In the genomic region with DNA sequence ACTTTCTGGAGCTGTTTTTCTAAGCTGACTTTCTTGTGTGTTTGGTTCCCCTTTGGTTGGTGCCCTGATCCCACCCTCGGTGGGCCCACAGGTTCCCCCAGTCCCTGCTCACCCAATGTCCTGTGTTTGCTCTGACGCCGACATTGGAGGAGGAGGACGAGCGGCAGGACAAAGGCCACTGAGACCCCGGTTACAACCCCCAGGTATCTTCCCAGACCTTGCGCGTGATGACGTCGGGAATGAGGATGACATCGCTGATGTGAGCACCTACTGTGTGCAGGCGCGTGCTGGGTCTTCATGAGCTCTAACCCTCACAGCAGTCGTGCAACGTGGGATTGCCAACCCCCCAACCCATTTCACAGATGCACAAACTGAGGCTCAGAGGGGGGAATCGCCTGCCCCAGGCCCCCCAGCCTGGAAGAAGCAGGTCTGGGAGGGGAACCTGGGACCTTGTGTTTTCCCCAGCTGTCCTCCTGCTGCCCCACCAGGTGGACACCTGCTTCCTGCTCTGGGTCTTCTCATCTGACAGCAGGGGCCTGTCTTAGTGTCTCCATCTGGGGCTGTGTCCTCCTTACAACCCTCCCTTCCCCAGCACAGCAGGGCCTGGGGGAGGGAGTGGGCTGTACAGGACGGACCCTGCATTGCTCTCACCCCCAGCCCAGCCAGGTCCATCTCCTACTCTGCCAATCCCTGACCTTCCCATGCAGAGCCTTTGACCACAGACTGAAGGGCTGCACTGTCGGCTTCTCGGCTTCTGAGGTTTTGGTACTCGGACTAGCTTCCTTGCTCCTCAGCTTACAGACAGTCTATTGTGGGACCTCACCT, we compare ENCODE assay signal across 13 cellular contexts. TPM values are rescaled to one million over a fixed set of nuclear protein-coding genes. Genes with fewer than 3 reads are reported as not detected.
DNase-seq lines count a peak whose midpoint lies in the region; ATAC-seq and TF ChIP-seq lines count a peak whose summit lies in the region.
"Had no signal": no experiment of that assay in that cellular context is flagged by ENCODE, and none has a peak within 500 bp of the region (broad histone marks: within the 10 kb centered on the region; RNA-seq: fewer than 3 reads in every experiment).

No MANE protein-coding gene starts in this region.

- TF ChIP-seq POLR2A in right lobe of liver (IDR thresholded peaks at IDR 0.05) (no peak), suprapubic skin (IDR thresholded peaks at IDR 0.05) (no peak)

- H3K9me3 ChIP-seq in right lobe of liver (no peaks in the 10 kb centered on the region), suprapubic skin (no peaks in the 10 kb centered on the region)
- H3K9me3 ChIP-seq: transverse colon had no signal

- 51% methylated on average over 10 of the region's 20 CpGs for WGBS in right lobe of liver (ENCODE audit: insufficient coverage, low coverage, low lambda C conversion rate, missing lambda C conversion rate)
- WGBS in suprapubic skin, result 84% methylated on average over 19 of the region's 20 CpGs

- H3K27me3 ChIP-seq in right lobe of liver (no peaks in the 10 kb centered on the region), suprapubic skin (peaks cover 14% of the 10 kb centered on the region)
- H3K27me3 ChIP-seq: cardiac muscle cell had no signal

- H3K9me3 Mint-ChIP-seq in activated naive CD4-positive, alpha-beta T cell treated with anti-CD3 and anti-CD28 coated beads, Interleukin-2, amount 50 U/mL, for 24 hours, result no peaks in the 10 kb centered on the region
- H3K9me3 Mint-ChIP-seq in activated T-helper 17 cell treated with anti-CD3 and anti-CD28 coated beads, Interleukin-2, amount 50 U/mL, for 72 hours, result no peaks in the 10 kb centered on the region

- H3K27ac Mint-ChIP-seq in activated naive CD4-positive, alpha-beta T cell treated with anti-CD3 and anti-CD28 coated beads, Interleukin-2, amount 50 U/mL, for 24 hours, result no peak overlapping the region
- H3K27ac Mint-ChIP-seq in activated T-helper 17 cell treated with anti-CD3 and anti-CD28 coated beads, Interleukin-2, amount 50 U/mL, for 72 hours, result peak overlapping the region; percentile 40

- DNase-seq in activated naive CD4-positive, alpha-beta T cell treated with anti-CD3 and anti-CD28 coated beads, Interleukin-2, amount 50 U/mL, for 16 hours, result no peak
- DNase-seq in right lobe of liver (peak in 1 of 3 donors; percentile 44), suprapubic skin (ENCODE audit: low spot score in 2 of 2) (peak; percentile 49 to 62)
- DNase-seq: activated CD4-positive, alpha-beta T cell treated with anti-CD3 and anti-CD28 coated beads for 1 hour had no signal

- ATAC-seq in activated T-helper 17 cell treated with anti-CD3 and anti-CD28 coated beads, Interleukin-2, amount 50 U/mL, for 72 hours (replicated peaks), result no peak
- ATAC-seq in right lobe of liver (peak; percentile 10 to 23 (median 20)), HG03108 (IDR thresholded peaks at IDR 0.05; ENCODE audit: unreplicated experiment) (no peak), GM18907 (IDR thresholded peaks at IDR 0.05; ENCODE audit: unreplicated experiment) (no peak), HG02885 (IDR thresholded peaks at IDR 0.05; ENCODE audit: poor library complexity, unreplicated experiment) (no peak)

- no peaks in the 10 kb centered on the region for H3K36me3 Mint-ChIP-seq in activated naive CD4-positive, alpha-beta T cell treated with anti-CD3 and anti-CD28 coated beads, Interleukin-2, amount 50 U/mL, for 24 hours
- no peaks in the 10 kb centered on the region for H3K36me3 Mint-ChIP-seq in activated T-helper 17 cell treated with anti-CD3 and anti-CD28 coated beads, Interleukin-2, amount 50 U/mL, for 72 hours (ENCODE audit: low read depth)

- TF ChIP-seq CTCF in right lobe of liver (IDR thresholded peaks at IDR 0.05) (no peak), suprapubic skin (IDR thresholded peaks at IDR 0.05) (no peak)

- peak overlapping the region in 2 of 3 donors; percentile 50 to 67 for H3K27ac ChIP-seq in right lobe of liver
- H3K27ac ChIP-seq in suprapubic skin, result no peak overlapping the region
- H3K27ac ChIP-seq: cardiac muscle cell had no signal

- H3K4me1 Mint-ChIP-seq in activated naive CD4-positive, alpha-beta T cell treated with anti-CD3 and anti-CD28 coated beads, Interleukin-2, amount 50 U/mL, for 24 hours, result peaks cover 13% of the 10 kb centered on the region
- H3K4me1 Mint-ChIP-seq in activated T-helper 17 cell treated with anti-CD3 and anti-CD28 coated beads, Interleukin-2, amount 50 U/mL, for 72 hours, result peaks cover 7% of the 10 kb centered on the region

- no peak for TF ChIP-seq EP300 in suprapubic skin (IDR thresholded peaks at IDR 0.05)

- H3K4me3 Mint-ChIP-seq in activated naive CD4-positive, alpha-beta T cell treated with anti-CD3 and anti-CD28 coated beads, Interleukin-2, amount 50 U/mL, for 24 hours, result peak overlapping the region; percentile 12
- peak overlapping the region; percentile 53 for H3K4me3 Mint-ChIP-seq in activated T-helper 17 cell treated with anti-CD3 and anti-CD28 coated beads, Interleukin-2, amount 50 U/mL, for 72 hours

- peaks cover 5% of the 10 kb centered on the region for H3K27me3 Mint-ChIP-seq in activated naive CD4-positive, alpha-beta T cell treated with anti-CD3 and anti-CD28 coated beads, Interleukin-2, amount 50 U/mL, for 24 hours
- H3K27me3 Mint-ChIP-seq in activated T-helper 17 cell treated with anti-CD3 and anti-CD28 coated beads, Interleukin-2, amount 50 U/mL, for 72 hours, result no peaks in the 10 kb centered on the region

- no peak overlapping the region for H3K4me3 ChIP-seq in right lobe of liver
- H3K4me3 ChIP-seq in suprapubic skin, result no peak overlapping the region
- H3K4me3 ChIP-seq: cardiac muscle cell, transverse colon had no signal

- H3K4me1 ChIP-seq in right lobe of liver (no peaks in the 10 kb centered on the region), suprapubic skin (peaks cover 3% of the 10 kb centered on the region)
- H3K4me1 ChIP-seq: transverse colon had no signal

- H3K36me3 ChIP-seq in right lobe of liver (no peaks in the 10 kb centered on the region), suprapubic skin (no peaks in the 10 kb centered on the region)
- H3K36me3 ChIP-seq: cardiac muscle cell, transverse colon had no signal

- intact Hi-C loops in right lobe of liver (cut with DNase I), result no loop called here

RNA-seq across cellular contexts. Expression of a gene that starts 4.7 kb away (rescaled TPM):
- total RNA-seq in activated T-helper 17 cell treated with anti-CD3 and anti-CD28 coated beads, Interleukin-2, amount 50 U/mL, for 72 hours, result under 1 TPM; 0.19 to 0.39 TPM
- total RNA-seq in right lobe of liver, result 1 to 10 TPM in 3 of 6 experiments, under 1 TPM in 3; 0.61 to 4.9 (median 0.98) TPM
- under 1 TPM in 1 of 4 donors, not detected in 3; 0.51 TPM for total RNA-seq in suprapubic skin
- total RNA-seq: epithelial cell of proximal tubule, occipital lobe had no signal

RNA-seq across cellular contexts. Expression of a gene that starts 9.8 kb away (rescaled TPM):
- not detected for total RNA-seq in activated T-helper 17 cell treated with anti-CD3 and anti-CD28 coated beads, Interleukin-2, amount 50 U/mL, for 72 hours
- 10 to 100 TPM in 2 of 6 experiments, 1 to 10 TPM in 4; 2.7 to 19.7 (median 8.4) TPM for total RNA-seq in right lobe of liver
- 1 to 10 TPM in 2 of 4 donors, under 1 TPM in 2; 0.68 to 3.4 (median 2.0) TPM for total RNA-seq in suprapubic skin
- total RNA-seq: cardiac muscle cell, epithelial cell of proximal tubule had no signal

RNA-seq across cellular contexts. Expression of a gene that starts 24.5 kb away (rescaled TPM):
- 1 to 10 TPM in 1 of 2 donors, under 1 TPM in 1; 0.85 to 1.8 TPM for total RNA-seq in activated T-helper 17 cell treated with anti-CD3 and anti-CD28 coated beads, Interleukin-2, amount 50 U/mL, for 72 hours
- total RNA-seq in right lobe of liver, result 1 to 10 TPM; 1.3 to 8.7 (median 6.2) TPM
- 1 to 10 TPM in 3 of 4 donors, under 1 TPM in 1; 0.34 to 5.7 (median 2.9) TPM for total RNA-seq in suprapubic skin
- total RNA-seq: epithelial cell of proximal tubule, occipital lobe had no signal

RNA-seq across cellular contexts. Expression of a gene that starts 33.6 kb away (rescaled TPM):
- total RNA-seq in activated T-helper 17 cell treated with anti-CD3 and anti-CD28 coated beads, Interleukin-2, amount 50 U/mL, for 72 hours, result not detected
- total RNA-seq in right lobe of liver (1 to 10 TPM; 1.6 to 9.8 (median 3.0) TPM), suprapubic skin (under 1 TPM in 3 of 4 donors, not detected in 1; 0.38 to 0.80 (median 0.64) TPM)
- total RNA-seq: cardiac muscle cell, epithelial cell of proximal tubule, occipital lobe had no signal

RNA-seq across cellular contexts. Expression of a gene that starts 46.7 kb away (rescaled TPM):
- total RNA-seq in activated T-helper 17 cell treated with anti-CD3 and anti-CD28 coated beads, Interleukin-2, amount 50 U/mL, for 72 hours, result 1,000 to 10,000 TPM; 1,453 to 1,547 TPM
- total RNA-seq in right lobe of liver (100 to 1,000 TPM; 399 to 706 (median 486) TPM), suprapubic skin (1,000 to 10,000 TPM; 1,403 to 3,061 (median 2,817) TPM)

Comparison
In these comparisons a context has a peak if more than half of its experiments do, and no peak if none do; other contexts are left out.
1. ATAC-seq: peak in right lobe of liver (4 of 4); none in activated T-helper 17 cell treated with anti-CD3 and anti-CD28 coated beads, Interleukin-2, amount 50 U/mL, for 72 hours (single experiment), HG03108 (single experiment), GM18907 (single experiment) and HG02885 (single experiment).